In genomic region chr15:71207141-71207540, GRCh38 we compare ENCODE assay signal across 27 cellular contexts.
"Had no signal": no experiment of that assay in that cellular context is flagged by ENCODE, and none has a peak within 500 bp of the region (broad histone marks: within the 10 kb centered on the region; RNA-seq: fewer than 3 reads in every experiment).

No MANE protein-coding gene starts in this region.

- H3K27ac ChIP-seq: adrenal gland, cardiac muscle cell, PC-9, VCaP had no signal

- H2AFZ ChIP-seq: PC-9 had no signal

- H3K36me3 ChIP-seq: adrenal gland, cardiac muscle cell had no signal

- H3K4me3 ChIP-seq: adrenal gland, cardiac muscle cell, K562, PC-9 had no signal

- H3K4me2 ChIP-seq: PC-9 had no signal

- DNase-seq: activated B cell treated with CpG ODN at 0.5 μM for 24 hours; activated CD4-positive, alpha-beta memory T cell treated with anti-CD3 and anti-CD28 coated beads for 36 hours; activated CD4-positive, alpha-beta T cell treated with anti-CD3 and anti-CD28 coated beads for 4 hours; activated CD4-positive, alpha-beta T cell treated with anti-CD3 and anti-CD28 coated beads, Interleukin-2, amount 50 U/mL, for 1 hour; activated CD4-positive, CD25-positive, alpha-beta regulatory T cell treated with anti-CD3 and anti-CD28 coated beads, Interleukin-2, amount 50 U/mL, for 72 hours; activated CD8-positive, alpha-beta memory T cell treated with anti-CD3 and anti-CD28 coated beads, Interleukin-2, amount 50 U/mL, for 4 hours; activated gamma-delta T cell treated with Interleukin-2 at 50 U/mL for 16 hours; activated naive CD4-positive, alpha-beta T cell treated with anti-CD3 and anti-CD28 coated beads for 36 hours; activated T-cell treated with anti-CD3 and anti-CD28 coated beads for 4 hours; activated T-cell treated with anti-CD3 and anti-CD28 coated beads, Interleukin-2, amount 50 U/mL, for 4 hours; adrenal gland; NCI-H1105; NCI-H1417 treated with DMSO at 0.1 percent for 48 hours; NCI-H1694 treated with DMSO at 0.1 percent for 48 hours; NCI-H2029; NCI-H2107; NCI-H2171 treated with DMSO at 0.1 percent for 48 hours; NCI-H2227 treated with DMSO at 0.1 percent for 48 hours; NCI-H446; NCI-H510A treated with DMSO at 0.1 percent for 48 hours; NCI-H526 treated with DMSO at 0.1 percent for 48 hours; PC-9; Right ventricle myocardium superior had no signal

- FAIRE-seq: K562, RCC 7860 had no signal

- H3K9me3 ChIP-seq: adrenal gland had no signal

- H3K27me3 ChIP-seq: adrenal gland, cardiac muscle cell had no signal
